Comparison of ENCODE assay signal across 23 cellular contexts in the genomic region with DNA sequence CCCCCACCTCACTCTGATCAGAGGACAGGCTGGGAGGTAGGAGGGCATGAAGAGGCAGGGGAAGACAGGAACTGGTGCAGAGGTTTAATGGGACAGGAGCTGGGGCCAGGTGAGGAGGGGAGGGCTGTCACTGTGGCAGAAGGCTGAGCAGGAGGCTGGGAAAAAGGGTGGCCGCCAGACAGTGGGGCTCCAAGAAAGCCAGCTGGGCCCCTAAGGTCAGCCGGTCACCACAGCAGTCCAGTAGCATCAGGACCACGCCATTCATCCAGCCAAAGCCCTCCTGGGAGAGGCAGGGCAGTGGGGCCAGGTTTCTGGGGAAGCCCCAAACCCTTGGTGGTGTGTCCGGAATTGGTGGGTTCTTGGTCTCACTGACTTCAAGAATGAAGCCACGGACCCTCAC. TPM values are rescaled to one million over a fixed set of nuclear protein-coding genes. Genes with fewer than 3 reads are reported as not detected.
"Had no signal": no experiment of that assay in that cellular context is flagged by ENCODE, and none has a peak within 500 bp of the region (broad histone marks: within the 10 kb centered on the region; RNA-seq: fewer than 3 reads in every experiment).

No MANE protein-coding gene starts in this region.

- H3K36me3 Mint-ChIP-seq: stimulated activated naive B cell treated with anti-CD40 and anti-IgM and Interleukin-4, amounts not matched to agents 10 μg/mL and 1 μg/mL and 100 μg/mL, for 72 hours had no signal

- DNase-seq: activated CD4-positive, alpha-beta T cell treated with anti-CD3 and anti-CD28 coated beads, Interleukin-2, amount 50 U/mL, for 48 hours; activated naive CD4-positive, alpha-beta T cell; effector CD8-positive, alpha-beta T cell; heart left ventricle; kidney; left ventricle myocardium inferior; mammary epithelial cell; sigmoid colon; stimulated activated CD4-positive, alpha-beta T cell treated with anti-CD3 and anti-CD28 coated beads, Interleukin-4, amount 100 ng/mL, for 24 hours; stimulated activated naive B cell treated with anti-CD40 and anti-IgM and Interleukin-4, amounts not matched to agents 10 μg/mL and 1 μg/mL and 100 μg/mL, for 72 hours; SW 1271; upper lobe of left lung had no signal

- ATAC-seq: gastroesophageal sphincter; heart left ventricle; pancreas; stimulated activated naive B cell treated with anti-CD40 and anti-IgM and Interleukin-4, amounts not matched to agents 10 μg/mL and 1 μg/mL and 100 μg/mL, for 72 hours had no signal

- H3K27ac ChIP-seq: ascending aorta, esophagus muscularis mucosa, gastroesophageal sphincter, heart left ventricle, left ventricle myocardium inferior, pancreas, sigmoid colon, thoracic aorta, upper lobe of left lung had no signal

- H3K4me3 Mint-ChIP-seq: dendritic cell treated with granulocyte-macrophage colony-stimulating factor and Interleukin-4, amounts not matched to agents 40 ng/mL and 50 ng/mL, for 4 days; stimulated activated naive B cell treated with anti-CD40 and anti-IgM and Interleukin-4, amounts not matched to agents 10 μg/mL and 1 μg/mL and 100 μg/mL, for 72 hours had no signal

- H3K9me3 Mint-ChIP-seq: dendritic cell treated with granulocyte-macrophage colony-stimulating factor and Interleukin-4, amounts not matched to agents 40 ng/mL and 50 ng/mL, for 4 days; stimulated activated naive B cell treated with anti-CD40 and anti-IgM and Interleukin-4, amounts not matched to agents 10 μg/mL and 1 μg/mL and 100 μg/mL, for 72 hours had no signal

- H3K36me3 ChIP-seq: ascending aorta, esophagus muscularis mucosa, gastroesophageal sphincter, heart left ventricle, left ventricle myocardium inferior, pancreas, sigmoid colon, thoracic aorta, upper lobe of left lung had no signal

- H3K27ac Mint-ChIP-seq: dendritic cell treated with granulocyte-macrophage colony-stimulating factor and Interleukin-4, amounts not matched to agents 40 ng/mL and 50 ng/mL, for 4 days; stimulated activated naive B cell treated with anti-CD40 and anti-IgM and Interleukin-4, amounts not matched to agents 10 μg/mL and 1 μg/mL and 100 μg/mL, for 72 hours had no signal

- H3K4me1 ChIP-seq: pancreas had no signal

- H3K27me3 ChIP-seq: ascending aorta, esophagus muscularis mucosa, gastroesophageal sphincter, heart left ventricle, pancreas, sigmoid colon, upper lobe of left lung had no signal

- FAIRE-seq: bronchial epithelial cell, kidney, pancreas, TTC549 had no signal

- H3K4me3 ChIP-seq: ascending aorta, esophagus muscularis mucosa, gastroesophageal sphincter, heart left ventricle, left ventricle myocardium inferior, pancreas, sigmoid colon, thoracic aorta, upper lobe of left lung had no signal

- H3K9me3 ChIP-seq: ascending aorta, esophagus muscularis mucosa, gastroesophageal sphincter, heart left ventricle, left ventricle myocardium inferior, pancreas, sigmoid colon, thoracic aorta, upper lobe of left lung had no signal

RNA-seq across cellular contexts. Expression of gene TREH, which starts 8.5 kb away (rescaled TPM):
- total RNA-seq: ascending aorta; bronchial epithelial cell; chondrocyte; esophagus muscularis mucosa; gastroesophageal sphincter; heart left ventricle; left ventricle myocardium inferior; myocyte; sigmoid colon; T-helper 2 cell treated with Interferon-gamma antibody and Interleukin-4, amounts not matched to agents 100 ng/mL and 5 ng/mL, for 36 hours; thoracic aorta had no signal
- polyA plus RNA-seq: mammary epithelial cell had no signal
